In the genomic region with DNA sequence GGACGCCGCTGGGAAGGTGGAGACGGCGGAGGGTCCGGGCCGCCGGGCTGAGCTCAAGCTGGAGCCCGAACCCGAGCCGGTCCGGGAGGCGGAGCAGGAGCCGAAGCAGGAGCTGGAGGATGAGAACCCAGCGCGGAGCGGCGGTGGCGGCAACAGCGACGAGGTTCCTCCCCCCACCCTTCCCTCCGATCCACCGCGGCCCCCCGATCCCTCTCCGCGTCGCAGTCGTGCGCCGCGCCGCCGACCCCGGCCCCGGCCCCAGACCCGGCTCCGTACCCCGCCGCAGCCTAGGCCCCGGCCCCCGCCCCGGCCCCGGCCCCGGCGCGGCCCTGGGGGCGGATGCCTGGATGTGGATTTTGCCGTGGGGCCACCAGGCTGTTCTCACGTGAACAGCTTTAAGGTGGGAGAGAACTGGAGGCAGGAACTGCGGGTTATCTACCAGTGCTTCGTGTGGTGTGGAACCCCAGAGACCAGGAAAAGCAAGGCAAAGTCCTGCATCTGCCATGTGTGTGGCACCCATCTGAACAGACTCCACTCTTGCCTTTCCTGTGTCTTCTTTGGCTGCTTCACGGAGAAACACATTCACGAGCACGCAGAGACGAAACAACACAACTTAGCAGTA, we compare ENCODE assay signal across 9 cellular contexts. TPM values are rescaled to one million over a fixed set of nuclear protein-coding genes. Genes with fewer than 3 reads are reported as not detected.
DNase-seq lines count a peak whose midpoint lies in the region; ATAC-seq and TF ChIP-seq lines count a peak whose summit lies in the region.
"Had no signal": no experiment of that assay in that cellular context is flagged by ENCODE, and none has a peak within 500 bp of the region (broad histone marks: within the 10 kb centered on the region; RNA-seq: fewer than 3 reads in every experiment).

No MANE protein-coding gene starts in this region.

- peaks cover 12% of the 10 kb centered on the region for H3K36me3 Mint-ChIP-seq in progenitor cell of endocrine pancreas (ENCODE audit: insufficient read depth)

- H3K4me1 Mint-ChIP-seq in progenitor cell of endocrine pancreas (ENCODE audit: low read depth) = peaks cover 25% of the 10 kb centered on the region

- H3K4me3 Mint-ChIP-seq in progenitor cell of endocrine pancreas (ENCODE audit: low read depth) = peak overlapping the region; percentile 83

- in situ Hi-C loops in ACHN (cut with HindIII; ENCODE audit: low pct_ligation_motif_present, low pct_unique_long_range_greater_than_20kb, low sequenced_read_pairs) = no loop called here

- no peak for DNase-seq in GM12864 (ENCODE audit: low read depth)
- DNase-seq in glomerular visceral epithelial cell (ENCODE audit: extremely low spot score) = peak; percentile 1
- DNase-seq in progenitor cell of endocrine pancreas (ENCODE audit: low spot score, unreplicated experiment) = no peak
- DNase-seq in LoVo (ENCODE audit: low spot score) = no peak
- DNase-seq in SW 1271 (lab: John Stamatoyannopoulos, UW) = no peak
- no peak for DNase-seq in ACHN

- TF ChIP-seq CTCF in GM12864 (IDR thresholded peaks at IDR 0.05; ENCODE audit: low read depth, low read length, missing control alignments) (no peak), WI38 (IDR thresholded peaks at IDR 0.05; ENCODE audit: low read depth, low read length) (no peak), progenitor cell of endocrine pancreas (IDR thresholded peaks at IDR 0.05; ENCODE audit: unreplicated experiment) (no peak)

- H3K9me3 Mint-ChIP-seq in progenitor cell of endocrine pancreas (ENCODE audit: low read depth) = peaks cover 7% of the 10 kb centered on the region

- peak overlapping the region; percentile 88 for H3K27ac Mint-ChIP-seq in progenitor cell of endocrine pancreas

- H3K4me3 ChIP-seq in GM12864 (ENCODE audit: low read depth, low read length) = peak overlapping the region; percentile 59
- peak overlapping the region; percentile 56 for H3K4me3 ChIP-seq in WI38 (ENCODE audit: low read depth, low read length)

- peak; percentile 5 for ATAC-seq in HG02884 (IDR thresholded peaks at IDR 0.05; ENCODE audit: unreplicated experiment)

- no peaks in the 10 kb centered on the region for H3K27me3 Mint-ChIP-seq in progenitor cell of endocrine pancreas

RNA-seq across cellular contexts. Expression of a gene that starts 0.5 kb away (rescaled TPM):
- 7.4 and 7.6 TPM in 2 replicates for total RNA-seq in progenitor cell of endocrine pancreas

RNA-seq across cellular contexts. Expression of a gene that starts 42.6 kb away (rescaled TPM):
- 14.0 and 17.2 TPM in 2 replicates for total RNA-seq in progenitor cell of endocrine pancreas

RNA-seq across cellular contexts. Expression of a gene that starts 50.7 kb away (rescaled TPM):
- not detected in 2 replicates for total RNA-seq in progenitor cell of endocrine pancreas
- total RNA-seq: SK-MEL-5 had no signal
